In genomic region chr17:8681175-8681949, GRCh38 we compare ENCODE assay signal across 13 cellular contexts. TPM values are rescaled to one million over a fixed set of nuclear protein-coding genes. Genes with fewer than 3 reads are reported as not detected.
A peak's percentile ranks its signal among the peaks of the same experiment; 100 is the strongest.
DNase-seq lines count a peak whose midpoint lies in the region; ATAC-seq and TF ChIP-seq lines count a peak whose summit lies in the region.
"Had no signal": no experiment of that assay in that cellular context is flagged by ENCODE, and none has a peak within 500 bp of the region (broad histone marks: within the 10 kb centered on the region; RNA-seq: fewer than 3 reads in every experiment).

No MANE protein-coding gene starts in this region.

- DNase-seq in EH (ENCODE audit: low read depth) = peak; percentile 82
- DNase-seq in astrocyte of the cerebellum (ENCODE audit: low read depth) = peak; percentile 53
- peak; percentile 22 to 31 for DNase-seq in heart right ventricle
- DNase-seq in skeletal muscle cell (ENCODE audit: low read depth) = peak; percentile 36
- DNase-seq in activated CD8-positive, alpha-beta memory T cell treated with anti-CD3 and anti-CD28 coated beads, Interleukin-2, amount 50 U/mL, for 4 hours = no peak
- no peak for DNase-seq in NCI-H526 treated with DMSO at 0.1 percent for 48 hours (lab: John Stamatoyannopoulos, UW)
- DNase-seq in colonic mucosa = no peak
- DNase-seq: CD8-positive, alpha-beta memory T cell; mesendoderm; NCI-H187 treated with DMSO at 0.1 percent for 48 hours; T-helper 9 cell had no signal

- ATAC-seq in heart right ventricle = peak; percentile 57 to 84 (median 80)
- no peak for ATAC-seq in HG02981 (IDR thresholded peaks at IDR 0.05; ENCODE audit: unreplicated experiment)

- intact Hi-C loops in heart right ventricle (cut with DNase I) = no loop called here
- intact Hi-C loops in colonic mucosa (cut with DNase I) = no loop called here

- in situ Hi-C loops in astrocyte of the cerebellum (cut with HindIII; ENCODE audit: low sequenced_read_pairs) = no loop called here

- H3K4me1 ChIP-seq in heart right ventricle (peaks cover 0 to 23% (median 15%) of the 10 kb centered on the region in 9 donors), colonic mucosa (no peaks in the 10 kb centered on the region)

- H3K27me3 ChIP-seq in heart right ventricle = no peaks in the 10 kb centered on the region
- no peaks in the 10 kb centered on the region for H3K27me3 ChIP-seq in colonic mucosa

- no peak overlapping the region for H3K4me3 ChIP-seq in astrocyte of the cerebellum (ENCODE audit: low read depth, low read length)
- H3K4me3 ChIP-seq in heart right ventricle = peak overlapping the region in 8 of 10 donors; percentile 2 to 33 (median 29)
- H3K4me3 ChIP-seq in skeletal muscle cell (ENCODE audit: low read depth, low read length) = no peak overlapping the region
- no peak overlapping the region for H3K4me3 ChIP-seq in colonic mucosa
- H3K4me3 ChIP-seq: skin epidermis had no signal

- no peaks in the 10 kb centered on the region for H3K36me3 ChIP-seq in heart right ventricle
- no peaks in the 10 kb centered on the region for H3K36me3 ChIP-seq in colonic mucosa

- WGBS in heart right ventricle, 2 donors = 24% methylated on average over 16 of the region's 16 CpGs

- H3K9me3 ChIP-seq in heart right ventricle = peaks cover 0 to 9% (median 0%) of the 10 kb centered on the region in 11 donors
- H3K9me3 ChIP-seq in colonic mucosa = no peaks in the 10 kb centered on the region

- TF ChIP-seq CTCF in astrocyte of the cerebellum (IDR thresholded peaks at IDR 0.05; ENCODE audit: low read depth, low read length, missing control alignments) (no peak), heart right ventricle (IDR thresholded peaks at IDR 0.05) (no peak), colonic mucosa (IDR thresholded peaks at IDR 0.05) (no peak)

- H3K9ac ChIP-seq in colonic mucosa (ENCODE audit: low read depth in 2 of 2, low read length in 2 of 2) = no peak overlapping the region

- H3K27ac ChIP-seq in heart right ventricle = peak overlapping the region in 9 of 10 donors; percentile 8 to 73 (median 64)
- H3K27ac ChIP-seq in colonic mucosa = no peak overlapping the region

RNA-seq across cellular contexts. Expression of gene MYH10, which starts 50.8 kb away (rescaled TPM):
- total RNA-seq in heart right ventricle (10 to 100 TPM; 16.1 to 61.0 (median 39.9) TPM), colonic mucosa (10 to 100 TPM; 12.4 to 17.0 TPM)
- polyA plus RNA-seq in heart right ventricle = 10 to 100 TPM; 10.3 to 14.3 TPM

Comparison
In these comparisons a context has a peak if more than half of its experiments do, and no peak if none do; other contexts are left out.
1. DNase-seq: peak in EH (single experiment), astrocyte of the cerebellum (single experiment), heart right ventricle (2 of 2) and skeletal muscle cell (single experiment); none in activated CD8-positive, alpha-beta memory T cell treated with anti-CD3 and anti-CD28 coated beads, Interleukin-2, amount 50 U/mL, for 4 hours (single experiment), NCI-H526 treated with DMSO at 0.1 percent for 48 hours (single experiment) and colonic mucosa (single experiment).
2. H3K4me3 ChIP-seq: peak in heart right ventricle (8 of 10); none in astrocyte of the cerebellum (single experiment), skeletal muscle cell (single experiment) and colonic mucosa (single experiment).